Comparison of ENCODE assay signal across 8 cellular contexts in the genomic region with DNA sequence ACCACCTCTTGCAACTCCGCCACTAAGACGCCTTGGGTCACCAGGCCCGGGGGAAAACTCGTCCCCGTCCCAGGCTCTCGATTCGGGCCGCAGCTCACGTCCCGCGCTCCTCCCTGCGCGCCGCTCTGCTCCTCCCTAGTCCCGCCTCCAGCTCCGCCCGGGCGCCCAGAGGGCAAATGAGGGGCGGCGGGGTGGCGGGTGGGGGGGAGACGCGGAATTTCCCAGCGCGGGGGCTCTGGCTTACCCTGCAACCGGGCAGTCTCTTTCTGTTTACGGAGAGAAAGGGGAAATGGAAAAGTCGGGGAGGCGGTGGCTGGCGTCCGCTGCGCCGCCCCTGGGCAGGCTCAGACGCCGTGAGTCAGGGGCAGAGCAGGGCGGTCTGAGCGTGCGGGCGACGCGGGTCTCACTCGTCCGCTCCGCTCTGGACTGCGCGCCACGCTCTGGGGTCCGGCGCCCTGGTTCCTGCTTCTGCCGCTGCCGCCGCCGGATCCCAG. TPM values are rescaled to one million over a fixed set of nuclear protein-coding genes. Genes with fewer than 3 reads are reported as not detected.
A peak's percentile ranks its signal among the peaks of the same experiment; 100 is the strongest.
DNase-seq lines count a peak whose midpoint lies in the region; ATAC-seq and TF ChIP-seq lines count a peak whose summit lies in the region.

A gene (plus strand): TSS at position 406 of the 494 bp plus-strand sequence. CDS start 4,755 bp downstream, outside the sequence.

- POLR2A ChIA-PET in Caco-2 (lab: Charles Lee), result interaction anchor here (0.6 to 5.1 kb wide), 9 partner anchors 11 to 1901 kb away, joined by 3 to 98 read pairs (median 4); a partner anchor contains a TSS

- CTCF ChIA-PET in Caco-2 (lab: Charles Lee), result interaction anchor here (1.2 to 2.9 kb wide), 6 partner anchors 11 to 157 kb away, joined by 4 to 38 read pairs (median 8); no protein-coding TSS in a partner anchor

- H3K27ac Mint-ChIP-seq in Caco-2 (ENCODE audit: unreplicated experiment) (peak within 1 kb of the TSS; percentile 97), natural killer cell (peak within 1 kb of the TSS; percentile 93 to 98)
- peak within 1 kb of the TSS; percentile 95 for H3K27ac Mint-ChIP-seq in activated T-helper 17 cell treated with anti-CD3 and anti-CD28 coated beads, Interleukin-2, amount 50 U/mL, for 72 hours

- peaks cover 47% of the 10 kb centered on the region for H3K4me1 ChIP-seq in Caco-2

- no peaks in the 10 kb centered on the region for H3K27me3 ChIP-seq in Caco-2 (replicated peaks; ENCODE audit: control insufficient read depth, insufficient read depth, low read length)

- no peaks in the 10 kb centered on the region for H3K36me3 ChIP-seq in Caco-2 (ENCODE audit: control insufficient read depth, insufficient read depth, low read length)

- intact Hi-C loops in Caco-2 (cut with micrococcal nuclease; ENCODE audit: unreplicated experiment) (loop anchor here (1.0 kb wide), 5 partner anchors 11 to 100 kb away; no protein-coding TSS in a partner anchor), natural killer cell (cut with micrococcal nuclease) (loop anchor here (1.0 to 2.0 kb wide), 3 partner anchors 15 to 95 kb away; no protein-coding TSS in a partner anchor)

- peaks cover 56% of the 10 kb centered on the region for H3K4me1 Mint-ChIP-seq in Caco-2 (ENCODE audit: low read depth, unreplicated experiment)
- H3K4me1 Mint-ChIP-seq in activated T-helper 17 cell treated with anti-CD3 and anti-CD28 coated beads, Interleukin-2, amount 50 U/mL, for 72 hours, result peaks cover 20% of the 10 kb centered on the region
- peaks cover 49 to 51% of the 10 kb centered on the region in 2 donors for H3K4me1 Mint-ChIP-seq in natural killer cell

- DNase-seq in Caco-2 (peak; percentile 95 to 96), RPMI7951 (ENCODE audit: low read depth) (peak; percentile 90), fibroblast of mammary gland (ENCODE audit: low read depth) (peak; percentile 75), natural killer cell (peak; percentile 86)
- peak; percentile 91 for DNase-seq in stimulated activated naive CD4-positive, alpha-beta T cell treated with Interleukin-2 at 50 U/mL for 16 hours (lab: John Stamatoyannopoulos, UW)

- ATAC-seq in GM19452 (IDR thresholded peaks at IDR 0.05; ENCODE audit: unreplicated experiment) (peak; percentile 61), HG03565 (IDR thresholded peaks at IDR 0.05; ENCODE audit: unreplicated experiment) (peak; percentile 41), natural killer cell (peak; percentile 69 to 90 (median 81))
- ATAC-seq in activated T-helper 17 cell treated with anti-CD3 and anti-CD28 coated beads, Interleukin-2, amount 50 U/mL, for 72 hours (replicated peaks), result peak; percentile 74

- peak within 1 kb of the TSS; percentile 92 for H3K4me3 Mint-ChIP-seq in Caco-2 (ENCODE audit: unreplicated experiment)
- peak within 1 kb of the TSS; percentile 78 for H3K4me3 Mint-ChIP-seq in activated T-helper 17 cell treated with anti-CD3 and anti-CD28 coated beads, Interleukin-2, amount 50 U/mL, for 72 hours
- peak within 1 kb of the TSS; percentile 89 for H3K4me3 Mint-ChIP-seq in natural killer cell

- TF ChIP-seq CTCF in Caco-2 (IDR thresholded peaks at IDR 0.05; ENCODE audit: insufficient read depth in 1 of 2, low read depth in 1 of 2, low read length in 1 of 2, severe bottlenecking in 1 of 2, unreplicated experiment in 1 of 2) (peak in 1 of 2 experiments; percentile 1), fibroblast of mammary gland (conservative IDR thresholded peaks at IDR 0.05; ENCODE audit: control insufficient read depth, insufficient read depth, low read depth, low read length) (no peak), natural killer cell (IDR thresholded peaks at IDR 0.05) (no peak)

- H3K36me3 Mint-ChIP-seq in Caco-2 (ENCODE audit: insufficient read depth, unreplicated experiment) (peaks cover 45% of the 10 kb centered on the region), natural killer cell (peaks cover 8% of the 10 kb centered on the region)
- H3K36me3 Mint-ChIP-seq in activated T-helper 17 cell treated with anti-CD3 and anti-CD28 coated beads, Interleukin-2, amount 50 U/mL, for 72 hours (ENCODE audit: low read depth), result peaks cover 51% of the 10 kb centered on the region

- H3K4me3 ChIP-seq in Caco-2 (ENCODE audit: low read depth, low read length) (peak within 1 kb of the TSS; percentile 91), fibroblast of mammary gland (ENCODE audit: control insufficient read depth, low read depth, low read length) (peak within 1 kb of the TSS; percentile 80)

- H3K9me3 Mint-ChIP-seq in Caco-2 (ENCODE audit: unreplicated experiment) (no peaks in the 10 kb centered on the region), natural killer cell (no peaks in the 10 kb centered on the region)
- H3K9me3 Mint-ChIP-seq in activated T-helper 17 cell treated with anti-CD3 and anti-CD28 coated beads, Interleukin-2, amount 50 U/mL, for 72 hours, result no peaks in the 10 kb centered on the region

- H3K27me3 Mint-ChIP-seq in Caco-2 (ENCODE audit: insufficient read depth, unreplicated experiment) (no peaks in the 10 kb centered on the region), natural killer cell (ENCODE audit: low read depth in 2 of 2) (no peaks in the 10 kb centered on the region)
- no peaks in the 10 kb centered on the region for H3K27me3 Mint-ChIP-seq in activated T-helper 17 cell treated with anti-CD3 and anti-CD28 coated beads, Interleukin-2, amount 50 U/mL, for 72 hours

- BruUV-seq in Caco-2 (replicated peaks; lab: Mats Ljungman, UMichigan), result no TSS peak

- no peaks in the 10 kb centered on the region for H3K9me3 ChIP-seq in Caco-2

RNA-seq across cellular contexts. Expression of the gene that starts here (rescaled TPM):
- 17.9 and 18.8 TPM in 2 replicates for total RNA-seq in Caco-2 (2022)
- total RNA-seq in RPMI7951 (2014; rRNA removed; shearing (Covaris generic)), result 3.9 and 5.4 TPM in 2 replicates
- 10 to 100 TPM; 33.7 to 58.6 TPM for total RNA-seq in activated T-helper 17 cell treated with anti-CD3 and anti-CD28 coated beads, Interleukin-2, amount 50 U/mL, for 72 hours
- 100 to 1,000 TPM; 200 to 244 (median 236) TPM for total RNA-seq in natural killer cell

Comparison
In these comparisons a context has a peak if more than half of its experiments do, and no peak if none do; other contexts are left out.
1. Peak in every context shown above with its lines: DNase-seq, ATAC-seq and H3K4me3 ChIP-seq.